Comparison of ENCODE assay signal across 1 cellular context in the genomic region with DNA sequence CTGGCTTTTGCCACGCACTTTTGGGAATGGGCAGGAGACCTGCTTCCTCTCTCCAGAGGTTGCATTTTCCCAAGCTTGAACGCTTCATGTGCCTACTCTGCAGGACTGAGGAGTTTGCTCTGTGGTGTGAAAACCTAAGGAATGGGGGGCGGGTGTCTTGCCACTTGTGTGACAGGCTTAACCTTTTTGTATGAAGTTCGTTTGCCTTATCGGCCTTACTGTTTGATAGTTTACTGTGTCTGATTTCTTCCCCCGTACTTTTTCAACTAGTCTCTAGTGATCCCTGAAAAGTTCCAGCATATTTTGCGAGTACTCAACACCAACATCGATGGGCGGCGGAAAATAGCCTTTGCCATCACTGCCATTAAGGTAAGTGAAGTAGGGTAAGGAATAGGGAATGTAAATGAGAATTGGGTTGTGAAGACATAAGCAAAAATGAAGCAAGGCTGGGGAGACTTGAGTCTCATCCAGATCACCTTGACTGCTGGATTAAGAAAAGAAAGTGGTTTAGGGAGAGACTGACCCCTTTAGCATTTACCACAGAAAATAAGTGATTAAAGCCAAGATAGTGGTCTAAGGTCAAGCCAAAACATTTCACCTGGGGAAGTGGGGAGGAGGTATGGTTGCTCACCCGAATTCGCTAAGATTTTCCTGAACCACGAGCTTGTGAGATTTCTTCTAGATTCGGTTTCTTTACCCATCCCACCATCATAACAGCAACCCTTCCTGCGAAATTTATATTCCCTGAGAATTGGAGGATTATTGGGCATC.
TF ChIP-seq lines count a peak whose summit lies in the region.

No MANE protein-coding gene starts in this region.

TF ChIP-seq in H1, 55 proteins besides CTCF, POLR2A, EP300 and RAD21:
- TF ChIP-seq ZNF274 (IDR thresholded peaks at IDR 0.05; ENCODE audit: borderline replicate concordance, extremely low read depth, low read length) (no peak), CREB1 (IDR thresholded peaks at IDR 0.05) (no peak), GABPA (IDR thresholded peaks at IDR 0.05; ENCODE audit: borderline replicate concordance, insufficient read depth, low read length) (no peak), HDAC2 (IDR thresholded peaks at IDR 0.05; ENCODE audit: borderline replicate concordance in 1 of 2, low read depth in 2 of 2, low read length in 2 of 2) (no peak), SP1 (IDR thresholded peaks at IDR 0.05; ENCODE audit: low read depth, low read length) (no peak), BCL11A (IDR thresholded peaks at IDR 0.05; ENCODE audit: low read depth in 2 of 2, low read length in 2 of 2) (no peak)
- TF ChIP-seq, protein P1, sequence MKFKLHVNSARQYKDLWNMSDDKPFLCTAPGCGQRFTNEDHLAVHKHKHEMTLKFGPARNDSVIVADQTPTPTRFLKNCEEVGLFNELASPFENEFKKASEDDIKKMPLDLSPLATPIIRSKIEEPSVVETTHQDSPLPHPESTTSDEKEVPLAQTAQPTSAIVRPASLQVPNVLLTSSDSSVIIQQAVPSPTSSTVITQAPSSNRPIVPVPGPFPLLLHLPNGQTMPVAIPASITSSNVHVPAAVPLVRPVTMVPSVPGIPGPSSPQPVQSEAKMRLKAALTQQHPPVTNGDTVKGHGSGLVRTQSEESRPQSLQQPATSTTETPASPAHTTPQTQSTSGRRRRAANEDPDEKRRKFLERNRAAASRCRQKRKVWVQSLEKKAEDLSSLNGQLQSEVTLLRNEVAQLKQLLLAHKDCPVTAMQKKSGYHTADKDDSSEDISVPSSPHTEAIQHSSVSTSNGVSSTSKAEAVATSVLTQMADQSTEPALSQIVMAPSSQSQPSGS (IDR thresholded peaks at IDR 0.05; ENCODE audit: low read length), result 0 out of 2 replicates have a peak, but pooled peaks have one; percentile 11
